23 cellular contexts compared by ENCODE assay signal in the genomic region with DNA sequence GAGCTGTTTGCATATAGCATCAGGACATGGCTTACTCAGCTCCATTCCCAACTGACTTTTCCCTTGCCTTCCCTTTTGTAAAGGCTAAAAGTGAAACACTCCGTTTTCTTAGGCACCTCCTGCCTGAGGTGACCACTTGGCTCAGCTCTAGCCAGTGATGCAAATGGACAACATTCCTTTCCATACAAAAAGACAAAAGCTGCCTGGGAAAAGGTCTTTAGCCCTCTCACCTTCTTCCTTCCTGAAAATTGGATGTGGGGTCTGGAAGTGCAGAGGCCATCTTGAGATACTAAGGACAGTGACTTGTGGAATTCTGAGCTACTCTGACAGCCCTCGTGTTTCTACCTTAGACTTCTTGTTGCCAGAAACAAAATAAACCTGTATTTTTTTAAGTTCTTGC.
"Had no signal": no experiment of that assay in that cellular context is flagged by ENCODE, and none has a peak within 500 bp of the region (broad histone marks: within the 10 kb centered on the region; RNA-seq: fewer than 3 reads in every experiment).

No MANE protein-coding gene starts in this region.

- H3K27ac Mint-ChIP-seq: dendritic cell treated with granulocyte-macrophage colony-stimulating factor and Interleukin-4, amounts not matched to agents 40 ng/mL and 50 ng/mL, for 4 days; effector memory CD8-positive, alpha-beta T cell; memory B cell; natural killer cell treated with Interleukin-12 subunit alpha and Interleukin-12 subunit beta and Interleukin-15 and Interleukin-18, amount 100 ng/mL, for 72 hours; neural progenitor cell; type B pancreatic cell had no signal

- H3K36me3 Mint-ChIP-seq: memory B cell, type B pancreatic cell had no signal

- H3K9me3 Mint-ChIP-seq: dendritic cell treated with granulocyte-macrophage colony-stimulating factor and Interleukin-4, amounts not matched to agents 40 ng/mL and 50 ng/mL, for 4 days; natural killer cell treated with Interleukin-12 subunit alpha and Interleukin-12 subunit beta and Interleukin-15 and Interleukin-18, amount 100 ng/mL, for 72 hours had no signal

- H3K4me1 ChIP-seq: esophagus squamous epithelium, gastroesophageal sphincter, left ventricle myocardium inferior, lower lobe of right lung, right atrium auricular region, sigmoid colon, thyroid gland had no signal

- DNase-seq: effector memory CD8-positive, alpha-beta T cell; esophagus squamous epithelium; foreskin fibroblast; glutamatergic neuron; kidney; left cardiac atrium; left ventricle myocardium inferior; lower lobe of right lung; midbrain; nucleus accumbens; ovary; sigmoid colon; stimulated activated CD4-positive, alpha-beta T cell treated with anti-CD3 and anti-CD28 coated beads, Interleukin-12 subunit alpha, Interleukin-12 subunit beta, amount 100 ng/mL, for 4 hours; stimulated activated naive CD4-positive, alpha-beta T cell treated with Interleukin-2 at 50 U/mL for 16 hours; thyroid gland had no signal

- H3K36me3 ChIP-seq: esophagus squamous epithelium, gastroesophageal sphincter, left ventricle myocardium inferior, lower lobe of right lung, ovary, right atrium auricular region, sigmoid colon, thyroid gland had no signal

- H3K4me3 ChIP-seq: esophagus squamous epithelium, gastroesophageal sphincter, left ventricle myocardium inferior, lower lobe of right lung, neural progenitor cell, ovary, right atrium auricular region, sigmoid colon, skin epidermis, thyroid gland had no signal

- H3K9me3 ChIP-seq: esophagus squamous epithelium, lower lobe of right lung, ovary, thyroid gland had no signal

- H3K9ac ChIP-seq: neural progenitor cell had no signal

- H3K4me3 Mint-ChIP-seq: dendritic cell treated with granulocyte-macrophage colony-stimulating factor and Interleukin-4, amounts not matched to agents 40 ng/mL and 50 ng/mL, for 4 days; effector memory CD8-positive, alpha-beta T cell; memory B cell; natural killer cell treated with Interleukin-12 subunit alpha and Interleukin-12 subunit beta and Interleukin-15 and Interleukin-18, amount 100 ng/mL, for 72 hours; neural progenitor cell; type B pancreatic cell had no signal

- H3K4me1 Mint-ChIP-seq: memory B cell had no signal

- ATAC-seq: effector memory CD8-positive, alpha-beta T cell; gastroesophageal sphincter; left cardiac atrium; lower lobe of right lung; natural killer cell treated with Interleukin-12 subunit alpha and Interleukin-12 subunit beta and Interleukin-15 and Interleukin-18, amount 100 ng/mL, for 72 hours had no signal

- H3K27me3 ChIP-seq: gastroesophageal sphincter, neural progenitor cell, ovary, right atrium auricular region, sigmoid colon, thyroid gland had no signal
